1 cellular context compared by ENCODE assay signal in the genomic region with DNA sequence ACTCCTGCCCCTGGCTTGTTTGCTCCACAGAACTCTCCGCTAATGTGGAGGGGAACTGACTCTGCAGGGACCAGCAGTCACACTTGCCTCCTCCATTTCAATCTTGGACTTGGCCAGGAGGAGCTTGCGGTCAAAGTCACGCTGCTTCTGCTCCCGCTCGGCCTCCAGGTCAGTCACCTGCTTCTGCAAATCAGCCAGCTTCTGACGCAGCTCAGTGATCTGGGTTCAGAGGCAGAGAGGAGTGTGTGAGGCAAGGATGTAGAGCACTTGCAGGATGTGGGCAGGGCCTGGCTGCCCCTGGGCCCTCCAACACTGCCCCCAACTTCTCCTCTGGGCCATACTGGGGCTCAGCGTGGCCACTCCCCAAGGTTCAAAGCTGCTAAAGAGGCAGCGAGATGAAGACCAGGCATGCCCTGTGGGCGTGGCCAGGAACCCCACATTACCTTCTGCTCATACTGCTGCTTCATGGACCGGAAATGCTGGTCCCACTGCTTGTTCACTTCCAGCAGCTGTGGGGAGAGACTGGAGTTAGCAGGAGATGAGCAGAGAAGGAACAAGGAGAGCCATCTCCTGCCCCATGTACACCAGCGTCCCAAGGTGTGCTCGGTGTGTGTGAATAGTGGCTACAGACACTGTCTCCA.
TF ChIP-seq lines count a peak whose summit lies in the region.

No MANE protein-coding gene starts in this region.

TF ChIP-seq in IMR-90, 13 proteins besides CTCF, POLR2A, EP300 and RAD21:
- TF ChIP-seq, protein P1, sequence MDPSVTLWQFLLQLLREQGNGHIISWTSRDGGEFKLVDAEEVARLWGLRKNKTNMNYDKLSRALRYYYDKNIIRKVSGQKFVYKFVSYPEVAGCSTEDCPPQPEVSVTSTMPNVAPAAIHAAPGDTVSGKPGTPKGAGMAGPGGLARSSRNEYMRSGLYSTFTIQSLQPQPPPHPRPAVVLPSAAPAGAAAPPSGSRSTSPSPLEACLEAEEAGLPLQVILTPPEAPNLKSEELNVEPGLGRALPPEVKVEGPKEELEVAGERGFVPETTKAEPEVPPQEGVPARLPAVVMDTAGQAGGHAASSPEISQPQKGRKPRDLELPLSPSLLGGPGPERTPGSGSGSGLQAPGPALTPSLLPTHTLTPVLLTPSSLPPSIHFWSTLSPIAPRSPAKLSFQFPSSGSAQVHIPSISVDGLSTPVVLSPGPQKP (IDR thresholded peaks at IDR 0.05; ENCODE audit: borderline replicate concordance, low read depth, low read length), result no peak
- TF ChIP-seq MAZ (IDR thresholded peaks at IDR 0.05; ENCODE audit: borderline replicate concordance, low read depth, low read length), result no peak
- no peak for TF ChIP-seq RFX5 (IDR thresholded peaks at IDR 0.05; ENCODE audit: low read depth, low read length)
- no peak for TF ChIP-seq MXI1 (IDR thresholded peaks at IDR 0.05; ENCODE audit: borderline replicate concordance, low read depth, low read length)
- no peak for TF ChIP-seq RCOR1 (IDR thresholded peaks at IDR 0.05; ENCODE audit: insufficient replicate concordance, low read length)
- TF ChIP-seq MAFK (IDR thresholded peaks at IDR 0.05; ENCODE audit: low read depth, low read length), result no peak
- TF ChIP-seq NFE2L2 (IDR thresholded peaks at IDR 0.05; ENCODE audit: low read depth, low read length), result no peak
